ENCODE assay signal across 2 cellular contexts in genomic region chr7:116953372-116953726, GRCh38.
TF ChIP-seq lines count a peak whose summit lies in the region.

ST7 (plus strand) TSS chr7:116953501; CDS start chr7:116953541, 40 bp downstream.

TF ChIP-seq in HEK293, 187 proteins besides CTCF, POLR2A, EP300 and RAD21 (continued from another document and continues in another):
- TF ChIP-seq ZFP69B (tag by site-specific recombination; IDR thresholded peaks at IDR 0.05) (peak; percentile 42; the same call in 1 of the 2 replicates), ZBTB8A (tag by site-specific recombination; IDR thresholded peaks at IDR 0.05) (no peak), ZNF140 (tag by site-specific recombination; IDR thresholded peaks at IDR 0.05) (no peak), ZNF449 (tag by site-specific recombination; IDR thresholded peaks at IDR 0.05) (no peak), ZSCAN30 (tag by site-specific recombination; IDR thresholded peaks at IDR 0.05) (peak; percentile 29; the same call in 1 of the 2 replicates), ZNF660 (tag by site-specific recombination; IDR thresholded peaks at IDR 0.05) (peak; percentile 45; the same call in 1 of the 2 replicates), ZNF48 (tag by site-specific recombination; IDR thresholded peaks at IDR 0.05) (no peak), ZNF221 (tag by site-specific recombination; IDR thresholded peaks at IDR 0.05; ENCODE audit: borderline replicate concordance) (no peak), REST (tag by site-specific recombination; IDR thresholded peaks at IDR 0.05) (no peak), ZNF514 (tag by site-specific recombination; IDR thresholded peaks at IDR 0.05) (no peak), ZNF362 (tag by site-specific recombination; IDR thresholded peaks at IDR 0.05) (no peak), ZNF510 (tag by site-specific recombination; IDR thresholded peaks at IDR 0.05; ENCODE audit: insufficient replicate concordance) (no peak), ZNF433 (tag by site-specific recombination; IDR thresholded peaks at IDR 0.05; ENCODE audit: low read depth) (no peak), ZNF391 (tag by site-specific recombination; IDR thresholded peaks at IDR 0.05; ENCODE audit: borderline replicate concordance, low read depth) (no peak), ZNF416 (tag by site-specific recombination; IDR thresholded peaks at IDR 0.05) (no peak), ZNF350 (tag by site-specific recombination; IDR thresholded peaks at IDR 0.05) (no peak), ZNF248 (tag by site-specific recombination; IDR thresholded peaks at IDR 0.05) (no peak), ZNF423 (tag by site-specific recombination; IDR thresholded peaks at IDR 0.05) (no peak), ZBTB44 (tag by site-specific recombination; IDR thresholded peaks at IDR 0.05) (peak; percentile 71; the same call in 1 of the 2 replicates), KLF16 (tag by site-specific recombination; IDR thresholded peaks at IDR 0.05) (no peak), INSM2 (tag by site-specific recombination; IDR thresholded peaks at IDR 0.05) (peak; percentile 37; the same call in 1 of the 2 replicates), ZNF560 (tag by site-specific recombination; IDR thresholded peaks at IDR 0.05; ENCODE audit: borderline replicate concordance) (no peak)

TF ChIP-seq in K562, 482 proteins besides CTCF, POLR2A, EP300 and RAD21 (continued from another document and continues in another):
- no peak for TF ChIP-seq RNF219 (CRISPR knock-in tag; IDR thresholded peaks at IDR 0.05)
- TF ChIP-seq MBD1 (CRISPR knock-in tag; IDR thresholded peaks at IDR 0.05) = no peak
- TF ChIP-seq DACH1 (IDR thresholded peaks at IDR 0.05; ENCODE audit: partially characterized antibody) = no peak
- peak; percentile 12; the same call in 1 of the 2 replicates for TF ChIP-seq ZNF165 (CRISPR knock-in tag; IDR thresholded peaks at IDR 0.05; ENCODE audit: borderline replicate concordance)
- TF ChIP-seq ZNF197 (CRISPR knock-in tag; IDR thresholded peaks at IDR 0.05; ENCODE audit: low read depth) = no peak
- peak; percentile 24; the same call in 1 of the 2 replicates for TF ChIP-seq ZNF431 (CRISPR knock-in tag; IDR thresholded peaks at IDR 0.05)
- no peak for TF ChIP-seq MYBL2 (IDR thresholded peaks at IDR 0.05; ENCODE audit: low read depth)
- no peak for TF ChIP-seq MYBL2 (CRISPR knock-in tag; IDR thresholded peaks at IDR 0.05; ENCODE audit: borderline replicate concordance)
- no peak for TF ChIP-seq SMARCC2 (IDR thresholded peaks at IDR 0.05; ENCODE audit: low read depth)
- no peak for TF ChIP-seq TGIF2 (CRISPR knock-in tag; IDR thresholded peaks at IDR 0.05)
- no peak for TF ChIP-seq ZNF707 (CRISPR knock-in tag; conservative IDR thresholded peaks at IDR 0.05)
- TF ChIP-seq ZNF586 (CRISPR knock-in tag; conservative IDR thresholded peaks at IDR 0.05) = no peak
- TF ChIP-seq PTTG1 (tag; IDR thresholded peaks at IDR 0.05; ENCODE audit: low read depth) = no peak
- TF ChIP-seq SAFB (IDR thresholded peaks at IDR 0.05; ENCODE audit: borderline replicate concordance, low read depth, low read length) = no peak
- TF ChIP-seq NFRKB (IDR thresholded peaks at IDR 0.05; ENCODE audit: low read depth) = peak; percentile 76; the same call in 1 of the 2 replicates
- no peak for TF ChIP-seq TSHZ1 (CRISPR knock-in tag; IDR thresholded peaks at IDR 0.05)
- no peak for TF ChIP-seq ZNF146 (CRISPR knock-in tag; IDR thresholded peaks at IDR 0.05; ENCODE audit: unreplicated experiment)
- TF ChIP-seq MED1 (CRISPR knock-in tag; IDR thresholded peaks at IDR 0.05; ENCODE audit: borderline replicate concordance) = no peak
- peak; percentile 81 for TF ChIP-seq SUPT5H (IDR thresholded peaks at IDR 0.05)
- TF ChIP-seq ELK1 (CRISPR knock-in tag; IDR thresholded peaks at IDR 0.05) = no peak
- peak; percentile 38 for TF ChIP-seq TCF7L2 (IDR thresholded peaks at IDR 0.05; ENCODE audit: low read depth, low read length)
- 0 out of 2 replicates have a peak, but pooled peaks have one; percentile 29 for TF ChIP-seq ETS1 (conservative IDR thresholded peaks at IDR 0.05; ENCODE audit: control insufficient read depth, low read depth, low read length)
- peak; percentile 92 for TF ChIP-seq ZFX (CRISPR knock-in tag; IDR thresholded peaks at IDR 0.05)
- TF ChIP-seq VEZF1 (CRISPR knock-in tag; IDR thresholded peaks at IDR 0.05) = no peak
- no peak for TF ChIP-seq NR4A1 (CRISPR knock-in tag; IDR thresholded peaks at IDR 0.05)
- TF ChIP-seq NR4A1 (tag; IDR thresholded peaks at IDR 0.05) = 0 out of 2 replicates have a peak, but pooled peaks have one; percentile 71
- TF ChIP-seq ZBTB1 (CRISPR knock-in tag; IDR thresholded peaks at IDR 0.05; ENCODE audit: borderline replicate concordance, low read depth) = no peak
- no peak for TF ChIP-seq HDAC1 (IDR thresholded peaks at IDR 0.05)
- no peak for TF ChIP-seq SPI1 (IDR thresholded peaks at IDR 0.05; ENCODE audit: borderline replicate concordance, low read depth, low read length)
- TF ChIP-seq ZNF785 (CRISPR knock-in tag; IDR thresholded peaks at IDR 0.05) = no peak
- TF ChIP-seq SMARCE1 (IDR thresholded peaks at IDR 0.05) = no peak
- TF ChIP-seq ZBTB9 (CRISPR knock-in tag; IDR thresholded peaks at IDR 0.05) = peak; percentile 51; the same call in 1 of the 2 replicates
- 0 out of 2 replicates have a peak, but pooled peaks have one; percentile 41 for TF ChIP-seq ZBTB33 (CRISPR knock-in tag; IDR thresholded peaks at IDR 0.05)
